Comparison of ENCODE assay signal across 23 cellular contexts in genomic region chr13:102328909-102329308, GRCh38.
DNase-seq lines count a peak whose midpoint lies in the region; ATAC-seq lines count a peak whose summit lies in the region.
"Had no signal": no experiment of that assay in that cellular context is flagged by ENCODE, and none has a peak within 500 bp of the region (broad histone marks: within the 10 kb centered on the region; RNA-seq: fewer than 3 reads in every experiment).

No MANE protein-coding gene starts in this region.

- no peaks in the 10 kb centered on the region for H3K27me3 Mint-ChIP-seq in stimulated activated memory B cell treated with anti-CD40 and anti-IgM and Interleukin-4, amounts not matched to agents 10 μg/mL and 1 μg/mL and 100 μg/mL, for 72 hours
- H3K27me3 Mint-ChIP-seq in immature natural killer cell (ENCODE audit: low read depth in 3 of 3) = peaks cover 0 to 7% (median 6%) of the 10 kb centered on the region in 3 donors
- H3K27me3 Mint-ChIP-seq in activated T-cell treated with anti-CD3 and anti-CD28 coated beads, Interleukin-2, amount 50 U/mL, for 72 hours (ENCODE audit: low read depth) = peaks cover 27% of the 10 kb centered on the region

- no peaks in the 10 kb centered on the region for H3K36me3 Mint-ChIP-seq in stimulated activated memory B cell treated with anti-CD40 and anti-IgM and Interleukin-4, amounts not matched to agents 10 μg/mL and 1 μg/mL and 100 μg/mL, for 72 hours
- no peaks in the 10 kb centered on the region for H3K36me3 Mint-ChIP-seq in immature natural killer cell
- H3K36me3 Mint-ChIP-seq in activated T-cell treated with anti-CD3 and anti-CD28 coated beads, Interleukin-2, amount 50 U/mL, for 72 hours (ENCODE audit: insufficient read depth in 2 of 2) = no peaks in the 10 kb centered on the region
- H3K36me3 Mint-ChIP-seq: mesothelial cell of epicardium, neural progenitor cell had no signal

- DNase-seq in NCI-H446 treated with DMSO at 0.1 percent for 48 hours (lab: John Stamatoyannopoulos, UW) (no peak), immature natural killer cell (no peak)
- no peak for DNase-seq in activated T-cell treated with anti-CD3 and anti-CD28 coated beads, Interleukin-2, amount 50 U/mL, for 72 hours
- DNase-seq: activated CD4-positive, CD25-positive, alpha-beta regulatory T cell treated with anti-CD3 and anti-CD28 coated beads, Interleukin-2, amount 50 U/mL, for 72 hours; activated gamma-delta T cell; amniotic stem cell; C1 segment of cervical spinal cord; DMS53; effector memory CD4-positive, alpha-beta T cell; HCEC 1CT; NCI-H1694 treated with DMSO at 0.1 percent for 48 hours; PC-3; stimulated activated CD4-positive, alpha-beta T cell treated with anti-CD3 and anti-CD28 coated beads, Interleukin-12 subunit alpha, Interleukin-12 subunit beta, amount 100 ng/mL, for 4 hours; stimulated activated naive CD4-positive, alpha-beta T cell treated with Interleukin-2 at 50 U/mL for 16 hours; T-helper 9 cell; trophoblast cell had no signal

- H3K4me1 Mint-ChIP-seq in stimulated activated memory B cell treated with anti-CD40 and anti-IgM and Interleukin-4, amounts not matched to agents 10 μg/mL and 1 μg/mL and 100 μg/mL, for 72 hours = no peaks in the 10 kb centered on the region
- H3K4me1 Mint-ChIP-seq in immature natural killer cell = no peaks in the 10 kb centered on the region
- H3K4me1 Mint-ChIP-seq in activated T-cell treated with anti-CD3 and anti-CD28 coated beads, Interleukin-2, amount 50 U/mL, for 72 hours (ENCODE audit: low read depth) = no peaks in the 10 kb centered on the region
- H3K4me1 Mint-ChIP-seq: central memory CD8-positive, alpha-beta T cell; mesothelial cell of epicardium; neural progenitor cell had no signal

- H3K27ac Mint-ChIP-seq in stimulated activated memory B cell treated with anti-CD40 and anti-IgM and Interleukin-4, amounts not matched to agents 10 μg/mL and 1 μg/mL and 100 μg/mL, for 72 hours = no peak overlapping the region
- H3K27ac Mint-ChIP-seq in immature natural killer cell = no peak overlapping the region
- no peak overlapping the region for H3K27ac Mint-ChIP-seq in activated T-cell treated with anti-CD3 and anti-CD28 coated beads, Interleukin-2, amount 50 U/mL, for 72 hours
- H3K27ac Mint-ChIP-seq: mesothelial cell of epicardium, neural progenitor cell had no signal

- no peak overlapping the region for H3K4me3 Mint-ChIP-seq in stimulated activated memory B cell treated with anti-CD40 and anti-IgM and Interleukin-4, amounts not matched to agents 10 μg/mL and 1 μg/mL and 100 μg/mL, for 72 hours
- H3K4me3 Mint-ChIP-seq in immature natural killer cell = no peak overlapping the region
- H3K4me3 Mint-ChIP-seq in activated T-cell treated with anti-CD3 and anti-CD28 coated beads, Interleukin-2, amount 50 U/mL, for 72 hours = no peak overlapping the region
- H3K4me3 Mint-ChIP-seq: central memory CD8-positive, alpha-beta T cell; mesothelial cell of epicardium; neural progenitor cell had no signal

- no peaks in the 10 kb centered on the region for H3K9me3 Mint-ChIP-seq in stimulated activated memory B cell treated with anti-CD40 and anti-IgM and Interleukin-4, amounts not matched to agents 10 μg/mL and 1 μg/mL and 100 μg/mL, for 72 hours
- peaks cover 0 to 3% (median 0%) of the 10 kb centered on the region in 6 donors for H3K9me3 Mint-ChIP-seq in immature natural killer cell
- H3K9me3 Mint-ChIP-seq in activated T-cell treated with anti-CD3 and anti-CD28 coated beads, Interleukin-2, amount 50 U/mL, for 72 hours = no peaks in the 10 kb centered on the region
- H3K9me3 Mint-ChIP-seq: central memory CD8-positive, alpha-beta T cell; mesothelial cell of epicardium; neural progenitor cell had no signal

- peak; percentile 91 for ATAC-seq in GM19324 (IDR thresholded peaks at IDR 0.05; ENCODE audit: low FRiP score, unreplicated experiment)
- peak; percentile 75 for ATAC-seq in GM21619 (IDR thresholded peaks at IDR 0.05; ENCODE audit: unreplicated experiment)
- ATAC-seq in HG03432 (IDR thresholded peaks at IDR 0.05; ENCODE audit: unreplicated experiment) = peak; percentile 84
- ATAC-seq in stimulated activated memory B cell treated with anti-CD40 and anti-IgM and Interleukin-4, amounts not matched to agents 10 μg/mL and 1 μg/mL and 100 μg/mL, for 72 hours = peak; percentile 8
- no peak for ATAC-seq in activated T-cell treated with anti-CD3 and anti-CD28 coated beads, Interleukin-2, amount 50 U/mL, for 72 hours (replicated peaks in 1 of 2)
- ATAC-seq: PC-3 had no signal

Comparison
In these comparisons a context has a peak if more than half of its experiments do, and no peak if none do; other contexts are left out.
1. ATAC-seq: peak in GM19324 (single experiment), GM21619 (single experiment), HG03432 (single experiment) and stimulated activated memory B cell treated with anti-CD40 and anti-IgM and Interleukin-4, amounts not matched to agents 10 μg/mL and 1 μg/mL and 100 μg/mL, for 72 hours (single experiment); none in activated T-cell treated with anti-CD3 and anti-CD28 coated beads, Interleukin-2, amount 50 U/mL, for 72 hours (0 of 2).